In genomic region chr13:27302643-27303262, GRCh38 we compare ENCODE assay signal across 21 cellular contexts. TPM values are rescaled to one million over a fixed set of nuclear protein-coding genes. Genes with fewer than 3 reads are reported as not detected.
DNase-seq lines count a peak whose midpoint lies in the region; TF ChIP-seq lines count a peak whose summit lies in the region.
"Had no signal": no experiment of that assay in that cellular context is flagged by ENCODE, and none has a peak within 500 bp of the region (broad histone marks: within the 10 kb centered on the region; RNA-seq: fewer than 3 reads in every experiment).

No MANE protein-coding gene starts in this region.

- peaks cover 23% of the 10 kb centered on the region for H3K4me1 Mint-ChIP-seq in activated naive CD4-positive, alpha-beta T cell treated with anti-CD3 and anti-CD28 coated beads for 36 hours (ENCODE audit: low read depth)
- H3K4me1 Mint-ChIP-seq in mesothelial cell of epicardium: no peaks in the 10 kb centered on the region

- H3F3A ChIP-seq in DOHH2 (ENCODE audit: control insufficient read depth, insufficient read depth): peaks cover 10% of the 10 kb centered on the region; the same call in 1 of the 2 replicates

- intact Hi-C loops in activated naive CD4-positive, alpha-beta T cell treated with anti-CD3 and anti-CD28 coated beads for 36 hours (cut with micrococcal nuclease): loop anchor here (1.0 kb wide), 1 partner anchor 8 kb away; no protein-coding TSS in a partner anchor

- H3K9me2 ChIP-seq in DOHH2 (replicated peaks; ENCODE audit: control insufficient read depth, low read length): no peaks in the 10 kb centered on the region

- DNase-seq in activated naive CD4-positive, alpha-beta T cell treated with anti-CD3 and anti-CD28 coated beads for 36 hours: peak; percentile 9
- DNase-seq in activated naive CD4-positive, alpha-beta T cell (lab: John Stamatoyannopoulos, UW): no peak
- DNase-seq in MV-4-11 (lab: John Stamatoyannopoulos, UW) (peak; percentile 33), mesothelial cell of epicardium (ENCODE audit: low spot score in 2 of 2, unreplicated experiment in 2 of 2) (no peak), amniotic stem cell (lab: John Stamatoyannopoulos, UW) (no peak), DMS79 (lab: John Stamatoyannopoulos, UW) (no peak), NCI-H1436 treated with DMSO at 0.1 percent for 48 hours (lab: John Stamatoyannopoulos, UW) (no peak)
- DNase-seq: GM23248; HCEC 1CT; IMR-90; NCI-H1417; NCI-H1930; NCI-H2171 treated with DMSO at 0.1 percent for 48 hours; NCI-H446 treated with DMSO at 0.1 percent for 48 hours; NK-92 treated with Interleukin-12 subunit alpha and Interleukin-12 subunit beta, amount 100 ng/mL, for 24 hours; PC-3 had no signal

- H3K36me3 Mint-ChIP-seq in activated naive CD4-positive, alpha-beta T cell treated with anti-CD3 and anti-CD28 coated beads for 36 hours (ENCODE audit: low read depth): no peaks in the 10 kb centered on the region
- no peaks in the 10 kb centered on the region for H3K36me3 Mint-ChIP-seq in mesothelial cell of epicardium
- H3K36me3 Mint-ChIP-seq: CD8-positive, alpha-beta memory T cell had no signal

- no peaks in the 10 kb centered on the region for H3K9me3 ChIP-seq in DOHH2 (ENCODE audit: control insufficient read depth, insufficient read depth, low read length)
- H3K9me3 ChIP-seq: SJSA1 had no signal

- H3K4me3 ChIP-seq in DOHH2 (ENCODE audit: low read length): no peak overlapping the region
- H3K4me3 ChIP-seq: GM23248, SJSA1 had no signal

- TF ChIP-seq CTCF in DOHH2 (IDR thresholded peaks at IDR 0.05; ENCODE audit: low read depth, low read length, poor library complexity, severe bottlenecking): no peak
- TF ChIP-seq CTCF in mesothelial cell of epicardium (IDR thresholded peaks at IDR 0.05; ENCODE audit: unreplicated experiment): no peak

- H3K9me3 Mint-ChIP-seq in activated naive CD4-positive, alpha-beta T cell treated with anti-CD3 and anti-CD28 coated beads for 36 hours: no peaks in the 10 kb centered on the region
- H3K9me3 Mint-ChIP-seq in mesothelial cell of epicardium: peaks cover 13% of the 10 kb centered on the region

- no peaks in the 10 kb centered on the region for H3K36me3 ChIP-seq in DOHH2 (ENCODE audit: control insufficient read depth, low read length)
- H3K36me3 ChIP-seq: SJSA1 had no signal

- H3K27ac ChIP-seq in DOHH2 (ENCODE audit: low read depth, low read length): peak overlapping the region; percentile 24; the same call in 1 of the 2 replicates
- H3K27ac ChIP-seq: GM23248, RWPE1, SJSA1 had no signal

- H3K79me2 ChIP-seq in DOHH2 (ENCODE audit: control insufficient read depth, low read length): no peaks in the 10 kb centered on the region

- no peak overlapping the region for H3K4me3 Mint-ChIP-seq in activated naive CD4-positive, alpha-beta T cell treated with anti-CD3 and anti-CD28 coated beads for 36 hours
- H3K4me3 Mint-ChIP-seq in mesothelial cell of epicardium: no peak overlapping the region
- H3K4me3 Mint-ChIP-seq: B cell; CD8-positive, alpha-beta memory T cell had no signal

- no peaks in the 10 kb centered on the region for H3K27me3 ChIP-seq in DOHH2 (ENCODE audit: control insufficient read depth, low read length)
- H3K27me3 ChIP-seq: SJSA1 had no signal

- no peaks in the 10 kb centered on the region for H4K20me1 ChIP-seq in DOHH2 (ENCODE audit: control insufficient read depth, insufficient read depth, low read depth, low read length)

- peak overlapping the region; percentile 3 for H3K27ac Mint-ChIP-seq in activated naive CD4-positive, alpha-beta T cell treated with anti-CD3 and anti-CD28 coated beads for 36 hours
- H3K27ac Mint-ChIP-seq in mesothelial cell of epicardium: peak overlapping the region; percentile 6
- H3K27ac Mint-ChIP-seq: B cell; CD8-positive, alpha-beta memory T cell had no signal

- CTCF ChIA-PET in activated naive CD4-positive, alpha-beta T cell treated with anti-CD3 and anti-CD28 coated beads for 36 hours (lab: Charles Lee): interaction anchor here (1.0 to 1.3 kb wide), 3 partner anchors 38 to 317 kb away, joined by 3 read pairs; no protein-coding TSS in a partner anchor

- no peaks in the 10 kb centered on the region for H3K27me3 Mint-ChIP-seq in activated naive CD4-positive, alpha-beta T cell treated with anti-CD3 and anti-CD28 coated beads for 36 hours (ENCODE audit: low read depth)
- H3K27me3 Mint-ChIP-seq in mesothelial cell of epicardium (ENCODE audit: low read depth): peaks cover 4% of the 10 kb centered on the region
- H3K27me3 Mint-ChIP-seq: B cell had no signal

- peak overlapping the region; percentile 34 for H3K4me2 ChIP-seq in DOHH2 (ENCODE audit: low read length)

- H3K4me1 ChIP-seq in DOHH2 (ENCODE audit: control insufficient read depth, low read length): peaks cover 66% of the 10 kb centered on the region
- H3K4me1 ChIP-seq: SJSA1 had no signal

RNA-seq across cellular contexts. Expression of gene RASL11A, which starts 32.1 kb away (rescaled TPM):
- total RNA-seq in activated naive CD4-positive, alpha-beta T cell treated with anti-CD3 and anti-CD28 coated beads for 36 hours: 1 to 10 TPM; 1.5 to 1.6 TPM
- 8.8 to 10.5 TPM (median 9.1 TPM) in 3 replicates for total RNA-seq in mesothelial cell of epicardium

RNA-seq across cellular contexts. Expression of gene RPL21, which starts 51.4 kb away (rescaled TPM):
- 1,000 to 10,000 TPM; 1,766 to 1,839 TPM for total RNA-seq in activated naive CD4-positive, alpha-beta T cell treated with anti-CD3 and anti-CD28 coated beads for 36 hours
- 851 to 889 TPM (median 875 TPM) in 3 replicates for total RNA-seq in mesothelial cell of epicardium

Comparison
In these comparisons a context has a peak if more than half of its experiments do, and no peak if none do; other contexts are left out.
1. DNase-seq: peak in activated naive CD4-positive, alpha-beta T cell treated with anti-CD3 and anti-CD28 coated beads for 36 hours (single experiment) and MV-4-11 (single experiment); none in activated naive CD4-positive, alpha-beta T cell (0 of 4), mesothelial cell of epicardium (0 of 2), amniotic stem cell (single experiment), DMS79 (single experiment) and NCI-H1436 treated with DMSO at 0.1 percent for 48 hours (single experiment).